In genomic region chr15:46266691-46267090, GRCh38 we compare ENCODE assay signal across 23 cellular contexts.
DNase-seq lines count a peak whose midpoint lies in the region; ATAC-seq, FAIRE-seq and TF ChIP-seq lines count a peak whose summit lies in the region.
"Had no signal": no experiment of that assay in that cellular context is flagged by ENCODE, and none has a peak within 500 bp of the region (broad histone marks: within the 10 kb centered on the region; RNA-seq: fewer than 3 reads in every experiment).

No MANE protein-coding gene starts in this region.

- peaks cover 0 to 4% (median 0%) of the 10 kb centered on the region in 5 experiments for H3K9me3 Mint-ChIP-seq in brain
- H3K9me3 Mint-ChIP-seq in activated CD8-positive, alpha-beta T cell treated with anti-CD3 and anti-CD28 coated beads, Interleukin-2, amount 10 ng/mL, durations not matched to agents 7 days and 5 days (ENCODE audit: insufficient read depth), result peaks cover 3% of the 10 kb centered on the region

- H3F3A ChIP-seq in SK-N-SH (replicated peaks; ENCODE audit: insufficient read depth), result no peaks in the 10 kb centered on the region

- H3K27ac ChIP-seq in SK-N-SH (ENCODE audit: low read depth in 2 of 2, low read length in 1 of 2), result no peak overlapping the region

- DNase-seq in SK-N-SH, result no peak
- peak; percentile 10 for DNase-seq in NCI-H446 treated with DMSO at 0.1 percent for 48 hours (lab: John Stamatoyannopoulos, UW)
- no peak for DNase-seq in activated CD8-positive, alpha-beta T cell treated with anti-CD3 and anti-CD28 coated beads, Interleukin-2, amount 10 ng/mL, durations not matched to agents 7 days and 5 days
- DNase-seq in HK-2 (ENCODE audit: unreplicated experiment), result no peak
- no peak for DNase-seq in GM19239 (ENCODE audit: insufficient read length, low spot score)
- DNase-seq in posterior cingulate gyrus, result no peak
- DNase-seq: BE2C; CD4-positive, CD25-positive, alpha-beta regulatory T cell; COR-L47; DMS53; EL; GOT3; KBM-7; NCI-H1105 treated with DMSO at 0.1 percent for 48 hours; NCI-H187 treated with DMSO at 0.1 percent for 48 hours; NCI-H510A had no signal

- POLR2A ChIA-PET in SK-N-SH (lab: Yijun Ruan, JAX), result interaction anchor here (0.8 kb wide), 1 partner anchor 22 kb away, joined by 3 read pairs; no protein-coding TSS in a partner anchor
- POLR2A ChIA-PET in activated CD8-positive, alpha-beta T cell treated with anti-CD3 and anti-CD28 coated beads, Interleukin-2, amount 10 ng/mL, durations not matched to agents 7 days and 5 days (lab: Charles Lee), result no interaction called here

- no peak for ATAC-seq in SK-N-SH treated with all-trans-retinoic acid at 6 μM for 48 hours
- ATAC-seq in activated CD8-positive, alpha-beta T cell treated with anti-CD3 and anti-CD28 coated beads, Interleukin-2, amount 10 ng/mL, durations not matched to agents 7 days and 5 days, result no peak
- ATAC-seq: HCT116, Right ventricle myocardium inferior had no signal

- CTCF ChIA-PET in SK-N-SH (lab: Yijun Ruan, JAX), result interaction anchor here (1.5 to 1.6 kb wide), 2 partner anchors 11 to 174 kb away, joined by 3 to 4 read pairs; no protein-coding TSS in a partner anchor
- CTCF ChIA-PET in activated CD8-positive, alpha-beta T cell treated with anti-CD3 and anti-CD28 coated beads, Interleukin-2, amount 10 ng/mL, durations not matched to agents 7 days and 5 days (lab: Charles Lee), result no interaction called here

- no peaks in the 10 kb centered on the region for H3K27me3 Mint-ChIP-seq in brain
- no peaks in the 10 kb centered on the region for H3K27me3 Mint-ChIP-seq in activated CD8-positive, alpha-beta T cell treated with anti-CD3 and anti-CD28 coated beads, Interleukin-2, amount 10 ng/mL, durations not matched to agents 7 days and 5 days (ENCODE audit: low read depth)
- H3K27me3 Mint-ChIP-seq: CD4-positive, CD25-positive, alpha-beta regulatory T cell had no signal

- no peak overlapping the region for H2AFZ ChIP-seq in SK-N-SH (ENCODE audit: low read depth)

- H3K4me3 Mint-ChIP-seq in brain, result no peak overlapping the region
- no peak overlapping the region for H3K4me3 Mint-ChIP-seq in activated CD8-positive, alpha-beta T cell treated with anti-CD3 and anti-CD28 coated beads, Interleukin-2, amount 10 ng/mL, durations not matched to agents 7 days and 5 days

- H3K4me3 ChIP-seq in SK-N-SH (ENCODE audit: low read depth in 2 of 2, low read length in 1 of 2), result no peak overlapping the region

- H3K4me1 Mint-ChIP-seq in brain, result peaks cover 30% of the 10 kb centered on the region
- no peaks in the 10 kb centered on the region for H3K4me1 Mint-ChIP-seq in activated CD8-positive, alpha-beta T cell treated with anti-CD3 and anti-CD28 coated beads, Interleukin-2, amount 10 ng/mL, durations not matched to agents 7 days and 5 days (ENCODE audit: low read depth)
- H3K4me1 Mint-ChIP-seq: CD4-positive, CD25-positive, alpha-beta regulatory T cell had no signal

- intact Hi-C loops in posterior cingulate gyrus (cut with DNase I), result no loop called here

- no peak for TF ChIP-seq EP300 in SK-N-SH (IDR thresholded peaks at IDR 0.05; ENCODE audit: borderline replicate concordance in 1 of 2, low read depth in 1 of 2, low read length in 1 of 2)

- H3K9me3 ChIP-seq in SK-N-SH, result no peaks in the 10 kb centered on the region
- H3K9me3 ChIP-seq: BE2C had no signal

- no peaks in the 10 kb centered on the region; a peak in 1 of 4 replicates for H3K4me1 ChIP-seq in SK-N-SH (ENCODE audit: control insufficient read depth in 1 of 2, insufficient read depth in 2 of 2, low read depth in 1 of 2, low read length in 1 of 2)

- TF ChIP-seq CTCF in SK-N-SH (IDR thresholded peaks at IDR 0.05) (no peak), brain (conservative IDR thresholded peaks at IDR 0.05) (no peak)

- no peaks in the 10 kb centered on the region for H4K20me1 ChIP-seq in SK-N-SH (ENCODE audit: insufficient read depth)

- no peaks in the 10 kb centered on the region for H3K27me3 ChIP-seq in SK-N-SH (ENCODE audit: insufficient read depth)
- H3K27me3 ChIP-seq: BE2C had no signal

- H3K9me2 ChIP-seq in SK-N-SH, result no peaks in the 10 kb centered on the region

- H3K27ac Mint-ChIP-seq in brain, result peak overlapping the region in 4 of 5 experiments; percentile 14 to 72 (median 46)
- no peak overlapping the region for H3K27ac Mint-ChIP-seq in activated CD8-positive, alpha-beta T cell treated with anti-CD3 and anti-CD28 coated beads, Interleukin-2, amount 10 ng/mL, durations not matched to agents 7 days and 5 days
- H3K27ac Mint-ChIP-seq: CD4-positive, CD25-positive, alpha-beta regulatory T cell had no signal

- H3K9ac ChIP-seq in SK-N-SH, result no peak overlapping the region

- H3K79me2 ChIP-seq in SK-N-SH (ENCODE audit: insufficient read depth), result no peaks in the 10 kb centered on the region

- H3K36me3 ChIP-seq in SK-N-SH (replicated peaks in 1 of 2; ENCODE audit: control insufficient read depth in 1 of 2, insufficient read depth in 2 of 2, low read length in 1 of 2), result no peaks in the 10 kb centered on the region
- H3K36me3 ChIP-seq: BE2C had no signal

- WGBS in SK-N-SH (ENCODE audit: low lambda C conversion rate), result 71% methylated on average over 2 of the region's 2 CpGs

- no peak for FAIRE-seq in GM19239 (lab: Jason Lieb, UNC)
- FAIRE-seq: GM12892, GM18507, RCC 7860 had no signal

- no peak for TF ChIP-seq RAD21 in SK-N-SH (IDR thresholded peaks at IDR 0.05; ENCODE audit: low read length)

- H3K36me3 Mint-ChIP-seq in brain, result no peaks in the 10 kb centered on the region
- H3K36me3 Mint-ChIP-seq in activated CD8-positive, alpha-beta T cell treated with anti-CD3 and anti-CD28 coated beads, Interleukin-2, amount 10 ng/mL, durations not matched to agents 7 days and 5 days (ENCODE audit: low read depth), result no peaks in the 10 kb centered on the region
- H3K36me3 Mint-ChIP-seq: CD4-positive, CD25-positive, alpha-beta regulatory T cell had no signal

- H3K4me2 ChIP-seq in SK-N-SH, result no peak overlapping the region

TF ChIP-seq in SK-N-SH treated with all-trans-retinoic acid at 6 μM for 48 hours, 23 proteins besides CTCF, POLR2A, EP300 and RAD21:
- TF ChIP-seq ZNF8 (CRISPR knock-in tag; IDR thresholded peaks at IDR 0.05) (no peak), ISL1 (CRISPR knock-in tag; IDR thresholded peaks at IDR 0.05) (0 out of 2 replicates have a peak, but pooled peaks have one; percentile 6)

TF ChIP-seq in SK-N-SH, 30 proteins besides CTCF, POLR2A, EP300 and RAD21:
- TF ChIP-seq FOXM1 (IDR thresholded peaks at IDR 0.05; ENCODE audit: low read depth) (no peak), MXI1 (IDR thresholded peaks at IDR 0.05; ENCODE audit: low read depth, low read length) (no peak), GABPA (IDR thresholded peaks at IDR 0.05; ENCODE audit: low read depth) (no peak), CHD2 (IDR thresholded peaks at IDR 0.05; ENCODE audit: low read length, partially characterized antibody) (no peak), SMC3 (IDR thresholded peaks at IDR 0.05; ENCODE audit: low read depth, low read length) (no peak), RXRA (IDR thresholded peaks at IDR 0.05; ENCODE audit: borderline replicate concordance, low read depth) (no peak), MEF2A (IDR thresholded peaks at IDR 0.05; ENCODE audit: borderline replicate concordance, low read depth) (no peak), EZH2phosphoT487 (IDR thresholded peaks at IDR 0.05; ENCODE audit: borderline replicate concordance, low read depth) (no peak), FOSL2 (IDR thresholded peaks at IDR 0.05; ENCODE audit: borderline replicate concordance, low read depth) (no peak)
TF ChIP-seq in SK-N-SH: peak in this region for 0.
